Comparison of ENCODE assay signal across 37 cellular contexts in the genomic region with DNA sequence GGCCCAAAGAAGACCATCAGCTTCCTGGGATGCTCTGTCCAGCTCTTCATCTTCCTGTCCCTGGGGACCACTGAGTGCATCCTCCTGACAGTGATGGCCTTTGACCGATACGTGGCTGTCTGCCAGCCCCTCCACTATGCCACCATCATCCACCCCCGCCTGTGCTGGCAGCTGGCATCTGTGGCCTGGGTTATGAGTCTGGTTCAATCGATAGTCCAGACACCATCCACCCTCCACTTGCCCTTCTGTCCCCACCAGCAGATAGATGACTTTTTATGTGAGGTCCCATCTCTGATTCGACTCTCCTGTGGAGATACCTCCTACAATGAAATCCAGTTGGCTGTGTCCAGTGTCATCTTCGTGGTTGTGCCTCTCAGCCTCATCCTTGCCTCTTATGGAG. TPM values are rescaled to one million over a fixed set of nuclear protein-coding genes. Genes with fewer than 3 reads are reported as not detected.
"Had no signal": no experiment of that assay in that cellular context is flagged by ENCODE, and none has a peak within 500 bp of the region (broad histone marks: within the 10 kb centered on the region; RNA-seq: fewer than 3 reads in every experiment).

No MANE protein-coding gene starts in this region.

- H3K36me3 ChIP-seq: adrenal gland, brain microvascular endothelial cell, breast epithelium had no signal

- H3K4me3 Mint-ChIP-seq: activated B cell treated with CpG ODN at 0.5 μM for 24 hours; activated CD4-positive, alpha-beta memory T cell treated with anti-CD3 and anti-CD28 coated beads for 36 hours; activated CD4-positive, alpha-beta T cell treated with anti-CD3 and anti-CD28 coated beads, Interleukin-2, amount 10 ng/mL, durations not matched to agents 24 days and 14 days; activated CD8-positive, alpha-beta memory T cell treated with anti-CD3 and anti-CD28 coated beads, Interleukin-2, amount 10 ng/mL, durations not matched to agents 7 days and 5 days; activated CD8-positive, alpha-beta T cell treated with anti-CD3 and anti-CD28 coated beads for 36 hours; activated naive CD8-positive, alpha-beta T cell treated with anti-CD3 and anti-CD28 coated beads for 36 hours; activated T-cell treated with anti-CD3 and anti-CD28 coated beads, Interleukin-2, amount 50 U/mL, for 24 hours; T-helper 1 cell treated with Interleukin-12 subunit alpha and Interleukin-12 subunit beta and Interleukin-4 antibody, amounts not matched to agents 30 μg/mL and 1 μg/mL, for 36 hours; T-helper 2 cell treated with Interferon-gamma antibody and Interleukin-4, amounts not matched to agents 5 μg/mL and 100 μg/mL, for 36 hours had no signal

- DNase-seq: activated B cell treated with CpG ODN at 0.5 μM for 24 hours; activated CD4-positive, alpha-beta memory T cell treated with anti-CD3 and anti-CD28 coated beads for 36 hours; activated CD4-positive, alpha-beta T cell treated with anti-CD3 and anti-CD28 coated beads for 4 hours; activated CD4-positive, alpha-beta T cell treated with anti-CD3 and anti-CD28 coated beads, Interleukin-2, amount 10 ng/mL, durations not matched to agents 24 days and 14 days; activated CD4-positive, alpha-beta T cell treated with anti-CD3 and anti-CD28 coated beads, Interleukin-2, amount 50 U/mL, for 1 hour; activated CD4-positive, alpha-beta T cell treated with anti-CD3 and anti-CD28 coated beads, Interleukin-2, amount 50 U/mL, for 4 hours; activated CD4-positive, CD25-positive, alpha-beta regulatory T cell treated with anti-CD3 and anti-CD28 coated beads, Interleukin-2, amount 50 U/mL, for 72 hours; activated CD8-positive, alpha-beta memory T cell treated with anti-CD3 and anti-CD28 coated beads for 24 hours; activated CD8-positive, alpha-beta memory T cell treated with anti-CD3 and anti-CD28 coated beads, Interleukin-2, amount 10 ng/mL, durations not matched to agents 7 days and 5 days; activated CD8-positive, alpha-beta memory T cell treated with anti-CD3 and anti-CD28 coated beads, Interleukin-2, amount 50 U/mL, for 48 hours; activated CD8-positive, alpha-beta T cell treated with anti-CD3 and anti-CD28 coated beads for 36 hours; activated effector memory CD4-positive, alpha-beta T cell treated with Interleukin-2 at 50 U/mL for 16 hours; activated gamma-delta T cell; activated naive CD4-positive, alpha-beta T cell treated with anti-CD3 and anti-CD28 coated beads, Interleukin-2, amount 50 U/mL, for 16 hours; activated naive CD4-positive, alpha-beta T cell treated with Interleukin-2 at 50 U/mL for 16 hours; activated naive CD8-positive, alpha-beta T cell treated with anti-CD3 and anti-CD28 coated beads for 36 hours; activated T-cell treated with anti-CD3 and anti-CD28 coated beads, Interleukin-2, amount 50 U/mL, for 24 hours; activated T-cell treated with anti-CD3 and anti-CD28 coated beads, Interleukin-2, amount 50 U/mL, for 48 hours; adrenal gland; amniotic stem cell; aorta; body of pancreas; brain microvascular endothelial cell; central memory CD4-positive, alpha-beta T cell; SW 1271; T-helper 1 cell; T-helper 2 cell; T-helper 9 cell had no signal

- H3K27ac Mint-ChIP-seq: activated B cell treated with CpG ODN at 0.5 μM for 24 hours; activated CD4-positive, alpha-beta memory T cell treated with anti-CD3 and anti-CD28 coated beads for 36 hours; activated CD4-positive, alpha-beta T cell treated with anti-CD3 and anti-CD28 coated beads, Interleukin-2, amount 10 ng/mL, durations not matched to agents 24 days and 14 days; activated CD8-positive, alpha-beta memory T cell treated with anti-CD3 and anti-CD28 coated beads, Interleukin-2, amount 10 ng/mL, durations not matched to agents 7 days and 5 days; activated CD8-positive, alpha-beta T cell treated with anti-CD3 and anti-CD28 coated beads for 36 hours; activated naive CD4-positive, alpha-beta T cell treated with anti-CD3 and anti-CD28 coated beads, Interleukin-2, amount 50 U/mL, for 72 hours; activated naive CD8-positive, alpha-beta T cell treated with anti-CD3 and anti-CD28 coated beads for 36 hours; activated T-cell treated with anti-CD3 and anti-CD28 coated beads, Interleukin-2, amount 50 U/mL, for 24 hours; activated T-helper 2 cell treated with anti-CD3 and anti-CD28 coated beads, Interferon-gamma antibody, Interleukin-2, Interleukin-4, amounts not matched to agents 10 μg/mL and 5 μg/mL and 100 μg/mL, durations not matched to agents 14 hours and 24 hours and 36 hours; T-helper 1 cell treated with Interleukin-12 subunit alpha and Interleukin-12 subunit beta and Interleukin-4 antibody, amounts not matched to agents 30 μg/mL and 1 μg/mL, for 36 hours; T-helper 2 cell treated with Interferon-gamma antibody and Interleukin-4, amounts not matched to agents 5 μg/mL and 100 μg/mL, for 36 hours had no signal

- H3K4me3 ChIP-seq: adrenal gland, body of pancreas, breast epithelium had no signal

- H3K9me3 Mint-ChIP-seq: activated B cell treated with CpG ODN at 0.5 μM for 24 hours; activated CD4-positive, alpha-beta memory T cell treated with anti-CD3 and anti-CD28 coated beads for 36 hours; activated CD4-positive, alpha-beta T cell treated with anti-CD3 and anti-CD28 coated beads, Interleukin-2, amount 10 ng/mL, durations not matched to agents 24 days and 14 days; activated CD8-positive, alpha-beta T cell treated with anti-CD3 and anti-CD28 coated beads for 36 hours; activated naive CD4-positive, alpha-beta T cell treated with anti-CD3 and anti-CD28 coated beads, Interleukin-2, amount 50 U/mL, for 72 hours; activated naive CD8-positive, alpha-beta T cell treated with anti-CD3 and anti-CD28 coated beads for 36 hours; activated T-cell treated with anti-CD3 and anti-CD28 coated beads, Interleukin-2, amount 50 U/mL, for 24 hours; activated T-helper 2 cell treated with anti-CD3 and anti-CD28 coated beads, Interferon-gamma antibody, Interleukin-2, Interleukin-4, amounts not matched to agents 10 μg/mL and 5 μg/mL and 100 μg/mL, durations not matched to agents 14 hours and 24 hours and 36 hours; T-helper 1 cell treated with Interleukin-12 subunit alpha and Interleukin-12 subunit beta and Interleukin-4 antibody, amounts not matched to agents 30 μg/mL and 1 μg/mL, for 36 hours; T-helper 2 cell treated with Interferon-gamma antibody and Interleukin-4, amounts not matched to agents 5 μg/mL and 100 μg/mL, for 36 hours had no signal

- FAIRE-seq: astrocyte, TTC549 had no signal

- H3K36me3 Mint-ChIP-seq: activated CD4-positive, alpha-beta memory T cell treated with anti-CD3 and anti-CD28 coated beads for 36 hours; activated CD8-positive, alpha-beta memory T cell treated with anti-CD3 and anti-CD28 coated beads, Interleukin-2, amount 10 ng/mL, durations not matched to agents 7 days and 5 days; activated naive CD4-positive, alpha-beta T cell treated with anti-CD3 and anti-CD28 coated beads, Interleukin-2, amount 50 U/mL, for 72 hours; activated naive CD8-positive, alpha-beta T cell treated with anti-CD3 and anti-CD28 coated beads for 36 hours had no signal

- H3K4me1 Mint-ChIP-seq: activated B cell treated with CpG ODN at 0.5 μM for 24 hours; activated CD4-positive, alpha-beta T cell treated with anti-CD3 and anti-CD28 coated beads, Interleukin-2, amount 10 ng/mL, durations not matched to agents 24 days and 14 days; activated naive CD8-positive, alpha-beta T cell treated with anti-CD3 and anti-CD28 coated beads for 36 hours had no signal

- H3K4me1 ChIP-seq: adrenal gland, breast epithelium had no signal

- H3K9me3 ChIP-seq: adrenal gland, body of pancreas, breast epithelium had no signal

- ATAC-seq: activated CD8-positive, alpha-beta memory T cell treated with anti-CD3 and anti-CD28 coated beads, Interleukin-2, amount 10 ng/mL, durations not matched to agents 7 days and 5 days; activated CD8-positive, alpha-beta T cell treated with anti-CD3 and anti-CD28 coated beads for 36 hours; activated naive CD4-positive, alpha-beta T cell treated with anti-CD3 and anti-CD28 coated beads, Interleukin-2, amount 50 U/mL, for 72 hours; body of pancreas had no signal

- H3K27ac ChIP-seq: adrenal gland, body of pancreas, brain microvascular endothelial cell, breast epithelium, VCaP had no signal

- H3K27me3 ChIP-seq: adrenal gland, body of pancreas, brain microvascular endothelial cell, breast epithelium had no signal

RNA-seq across cellular contexts. Expression of a gene that starts 5.1 kb away (rescaled TPM):
- total RNA-seq: activated B cell treated with CpG ODN at 0.5 μM for 24 hours; activated CD4-positive, alpha-beta memory T cell treated with anti-CD3 and anti-CD28 coated beads for 36 hours; activated CD4-positive, alpha-beta T cell treated with anti-CD3 and anti-CD28 coated beads, Interleukin-2, amount 10 ng/mL, durations not matched to agents 24 days and 14 days; activated CD8-positive, alpha-beta memory T cell treated with anti-CD3 and anti-CD28 coated beads, Interleukin-2, amount 10 ng/mL, durations not matched to agents 7 days and 5 days; activated CD8-positive, alpha-beta T cell treated with anti-CD3 and anti-CD28 coated beads for 36 hours; activated naive CD4-positive, alpha-beta T cell treated with anti-CD3 and anti-CD28 coated beads, Interleukin-2, amount 50 U/mL, for 72 hours; activated naive CD8-positive, alpha-beta T cell treated with anti-CD3 and anti-CD28 coated beads for 36 hours; activated T-helper 2 cell treated with anti-CD3 and anti-CD28 coated beads, Interferon-gamma antibody, Interleukin-2, Interleukin-4, amounts not matched to agents 10 μg/mL and 5 μg/mL and 100 μg/mL, durations not matched to agents 14 hours and 24 hours and 36 hours; adrenal gland; aorta; astrocyte; body of pancreas; breast epithelium; cardiac septum had no signal
- polyA plus RNA-seq: adrenal gland, aorta had no signal

RNA-seq across cellular contexts. Expression of a gene that starts 5.2 kb away (rescaled TPM):
- total RNA-seq: activated B cell treated with CpG ODN at 0.5 μM for 24 hours; activated CD4-positive, alpha-beta memory T cell treated with anti-CD3 and anti-CD28 coated beads for 36 hours; activated CD4-positive, alpha-beta T cell treated with anti-CD3 and anti-CD28 coated beads, Interleukin-2, amount 10 ng/mL, durations not matched to agents 24 days and 14 days; activated CD8-positive, alpha-beta memory T cell treated with anti-CD3 and anti-CD28 coated beads, Interleukin-2, amount 10 ng/mL, durations not matched to agents 7 days and 5 days; activated CD8-positive, alpha-beta T cell treated with anti-CD3 and anti-CD28 coated beads for 36 hours; activated naive CD4-positive, alpha-beta T cell treated with anti-CD3 and anti-CD28 coated beads, Interleukin-2, amount 50 U/mL, for 72 hours; activated naive CD8-positive, alpha-beta T cell treated with anti-CD3 and anti-CD28 coated beads for 36 hours; activated T-helper 2 cell treated with anti-CD3 and anti-CD28 coated beads, Interferon-gamma antibody, Interleukin-2, Interleukin-4, amounts not matched to agents 10 μg/mL and 5 μg/mL and 100 μg/mL, durations not matched to agents 14 hours and 24 hours and 36 hours; adrenal gland; aorta; astrocyte; body of pancreas; breast epithelium; cardiac septum had no signal
- polyA plus RNA-seq: adrenal gland, aorta had no signal

RNA-seq across cellular contexts. Expression of a gene that starts 22.9 kb away (rescaled TPM):
- total RNA-seq: activated B cell treated with CpG ODN at 0.5 μM for 24 hours; activated CD4-positive, alpha-beta memory T cell treated with anti-CD3 and anti-CD28 coated beads for 36 hours; activated CD4-positive, alpha-beta T cell treated with anti-CD3 and anti-CD28 coated beads, Interleukin-2, amount 10 ng/mL, durations not matched to agents 24 days and 14 days; activated CD8-positive, alpha-beta memory T cell treated with anti-CD3 and anti-CD28 coated beads, Interleukin-2, amount 10 ng/mL, durations not matched to agents 7 days and 5 days; activated CD8-positive, alpha-beta T cell treated with anti-CD3 and anti-CD28 coated beads for 36 hours; activated naive CD4-positive, alpha-beta T cell treated with anti-CD3 and anti-CD28 coated beads, Interleukin-2, amount 50 U/mL, for 72 hours; activated naive CD8-positive, alpha-beta T cell treated with anti-CD3 and anti-CD28 coated beads for 36 hours; activated T-helper 2 cell treated with anti-CD3 and anti-CD28 coated beads, Interferon-gamma antibody, Interleukin-2, Interleukin-4, amounts not matched to agents 10 μg/mL and 5 μg/mL and 100 μg/mL, durations not matched to agents 14 hours and 24 hours and 36 hours; adrenal gland; aorta; astrocyte; body of pancreas; breast epithelium; cardiac septum had no signal
- polyA plus RNA-seq: adrenal gland, aorta had no signal

RNA-seq across cellular contexts. Expression of a gene that starts 25.7 kb away (rescaled TPM):
- total RNA-seq: activated B cell treated with CpG ODN at 0.5 μM for 24 hours; activated CD4-positive, alpha-beta memory T cell treated with anti-CD3 and anti-CD28 coated beads for 36 hours; activated CD4-positive, alpha-beta T cell treated with anti-CD3 and anti-CD28 coated beads, Interleukin-2, amount 10 ng/mL, durations not matched to agents 24 days and 14 days; activated CD8-positive, alpha-beta memory T cell treated with anti-CD3 and anti-CD28 coated beads, Interleukin-2, amount 10 ng/mL, durations not matched to agents 7 days and 5 days; activated CD8-positive, alpha-beta T cell treated with anti-CD3 and anti-CD28 coated beads for 36 hours; activated naive CD4-positive, alpha-beta T cell treated with anti-CD3 and anti-CD28 coated beads, Interleukin-2, amount 50 U/mL, for 72 hours; activated naive CD8-positive, alpha-beta T cell treated with anti-CD3 and anti-CD28 coated beads for 36 hours; activated T-helper 2 cell treated with anti-CD3 and anti-CD28 coated beads, Interferon-gamma antibody, Interleukin-2, Interleukin-4, amounts not matched to agents 10 μg/mL and 5 μg/mL and 100 μg/mL, durations not matched to agents 14 hours and 24 hours and 36 hours; adrenal gland; astrocyte; body of pancreas; cardiac septum had no signal
- polyA plus RNA-seq: adrenal gland, aorta had no signal

RNA-seq across cellular contexts. Expression of a gene that starts 47.3 kb away (rescaled TPM):
- total RNA-seq: activated B cell treated with CpG ODN at 0.5 μM for 24 hours; activated CD4-positive, alpha-beta memory T cell treated with anti-CD3 and anti-CD28 coated beads for 36 hours; activated CD4-positive, alpha-beta T cell treated with anti-CD3 and anti-CD28 coated beads, Interleukin-2, amount 10 ng/mL, durations not matched to agents 24 days and 14 days; activated CD8-positive, alpha-beta memory T cell treated with anti-CD3 and anti-CD28 coated beads, Interleukin-2, amount 10 ng/mL, durations not matched to agents 7 days and 5 days; activated CD8-positive, alpha-beta T cell treated with anti-CD3 and anti-CD28 coated beads for 36 hours; activated naive CD4-positive, alpha-beta T cell treated with anti-CD3 and anti-CD28 coated beads, Interleukin-2, amount 50 U/mL, for 72 hours; activated naive CD8-positive, alpha-beta T cell treated with anti-CD3 and anti-CD28 coated beads for 36 hours; activated T-helper 2 cell treated with anti-CD3 and anti-CD28 coated beads, Interferon-gamma antibody, Interleukin-2, Interleukin-4, amounts not matched to agents 10 μg/mL and 5 μg/mL and 100 μg/mL, durations not matched to agents 14 hours and 24 hours and 36 hours; adrenal gland; aorta; astrocyte; body of pancreas; breast epithelium; cardiac septum had no signal
- polyA plus RNA-seq: adrenal gland, aorta had no signal
